Comparison of ENCODE assay signal across 24 cellular contexts in the genomic region with DNA sequence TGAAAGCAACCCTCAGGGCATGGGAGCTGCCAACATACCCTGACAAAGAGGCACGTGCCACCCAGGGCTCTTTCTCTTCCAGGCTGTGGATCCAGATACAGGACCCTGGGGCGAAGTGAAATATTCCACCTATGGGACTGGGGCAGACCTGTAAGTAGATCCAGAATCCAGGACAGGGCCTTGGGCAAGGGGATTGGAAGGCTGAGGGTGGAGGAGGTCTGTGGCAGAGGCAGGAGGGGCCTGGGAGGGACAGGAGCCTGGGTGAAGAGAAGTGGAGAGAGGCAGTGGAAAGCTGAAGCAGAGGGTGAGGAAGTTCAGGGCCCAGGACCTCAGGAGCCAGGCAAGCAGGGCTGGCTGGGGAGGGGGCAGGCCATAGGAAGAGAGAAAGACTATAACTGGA. TPM values are rescaled to one million over a fixed set of nuclear protein-coding genes. Genes with fewer than 3 reads are reported as not detected.
A peak's percentile ranks its signal among the peaks of the same experiment; 100 is the strongest.
DNase-seq lines count a peak whose midpoint lies in the region; ATAC-seq and TF ChIP-seq lines count a peak whose summit lies in the region.
"Had no signal": no experiment of that assay in that cellular context is flagged by ENCODE, and none has a peak within 500 bp of the region (broad histone marks: within the 10 kb centered on the region; RNA-seq: fewer than 3 reads in every experiment).

No MANE protein-coding gene starts in this region.

- H3K27me3 Mint-ChIP-seq in activated naive CD4-positive, alpha-beta T cell treated with anti-CD3 and anti-CD28 coated beads, Interleukin-2, amount 50 U/mL, for 24 hours: peaks cover 1% of the 10 kb centered on the region
- peaks cover 21% of the 10 kb centered on the region for H3K27me3 Mint-ChIP-seq in activated naive CD4-positive, alpha-beta T cell treated with anti-CD3 and anti-CD28 coated beads, Interleukin-2, amount 10 ng/mL, durations not matched to agents 7 days and 5 days
- H3K27me3 Mint-ChIP-seq in natural killer cell treated with Interleukin-12 subunit alpha and Interleukin-12 subunit beta and Interleukin-15 and Interleukin-18, amount 100 ng/mL, for 72 hours: peaks cover 0 to 4% of the 10 kb centered on the region in 2 donors
- no peaks in the 10 kb centered on the region for H3K27me3 Mint-ChIP-seq in natural killer cell (ENCODE audit: low read depth in 2 of 2)
- H3K27me3 Mint-ChIP-seq in neural crest cell (ENCODE audit: low read depth): no peaks in the 10 kb centered on the region

- H3K4ac ChIP-seq in neuronal stem cell (ENCODE audit: low read length): no peak overlapping the region

- TF ChIP-seq CTCF in natural killer cell (IDR thresholded peaks at IDR 0.05) (no peak), neural crest cell (conservative IDR thresholded peaks at IDR 0.05) (no peak)

- no peak overlapping the region for H3K23ac ChIP-seq in neuronal stem cell (ENCODE audit: low read depth, low read length, poor library complexity)

- no peaks in the 10 kb centered on the region for H3K9me3 Mint-ChIP-seq in activated naive CD4-positive, alpha-beta T cell treated with anti-CD3 and anti-CD28 coated beads, Interleukin-2, amount 50 U/mL, for 24 hours
- H3K9me3 Mint-ChIP-seq in activated naive CD4-positive, alpha-beta T cell treated with anti-CD3 and anti-CD28 coated beads, Interleukin-2, amount 10 ng/mL, durations not matched to agents 7 days and 5 days: no peaks in the 10 kb centered on the region
- H3K9me3 Mint-ChIP-seq in natural killer cell treated with Interleukin-12 subunit alpha and Interleukin-12 subunit beta and Interleukin-15 and Interleukin-18, amount 100 ng/mL, for 72 hours: no peaks in the 10 kb centered on the region
- H3K9me3 Mint-ChIP-seq in natural killer cell (no peaks in the 10 kb centered on the region), neural crest cell (peaks cover 2% of the 10 kb centered on the region)
- H3K9me3 Mint-ChIP-seq: CD4-positive, alpha-beta T cell; CD8-positive, alpha-beta memory T cell had no signal

- no peak overlapping the region for H2AK5ac ChIP-seq in neuronal stem cell (ENCODE audit: low read depth, low read length)

- no peak overlapping the region for H2BK12ac ChIP-seq in neuronal stem cell (ENCODE audit: low read length)

- no peak overlapping the region for H3K4me2 ChIP-seq in neuronal stem cell (ENCODE audit: insufficient read depth, low read length, poor library complexity, severe bottlenecking)
- H3K4me2 ChIP-seq: A549; BLaER1 treated with 17β-estradiol and CSF1 and Interleukin-3, amounts not matched to agents 10 nM and 100 nM had no signal

- no peak overlapping the region for H3K27ac ChIP-seq in neuronal stem cell (replicated peaks; ENCODE audit: low read length)
- H3K27ac ChIP-seq: A549; BLaER1 treated with 17β-estradiol and CSF1 and Interleukin-3, amounts not matched to agents 10 nM and 100 nM; GM23248 had no signal

- CTCF ChIA-PET in activated naive CD4-positive, alpha-beta T cell treated with anti-CD3 and anti-CD28 coated beads, Interleukin-2, amount 10 ng/mL, durations not matched to agents 7 days and 5 days (lab: Charles Lee): interaction anchor here (0.7 to 6.7 kb wide), 3 partner anchors 20 to 67 kb away, joined by 3 to 43 read pairs (median 3); no protein-coding TSS in a partner anchor

- no peak overlapping the region for H3K18ac ChIP-seq in neuronal stem cell (ENCODE audit: low read length)

- H3K36me3 ChIP-seq in neuronal stem cell (replicated peaks in 1 of 2; ENCODE audit: control insufficient read depth in 2 of 2, insufficient read depth in 2 of 2, low read length in 2 of 2): peaks cover 0 to 2% of the 10 kb centered on the region in 2 donors
- H3K36me3 ChIP-seq: BE2C; BLaER1 treated with 17β-estradiol and CSF1 and Interleukin-3, amounts not matched to agents 10 nM and 100 nM had no signal

- H3K4me1 ChIP-seq in neuronal stem cell (ENCODE audit: control insufficient read depth in 2 of 2, insufficient read depth in 1 of 2, low read depth in 1 of 2, low read length in 2 of 2): no peaks in the 10 kb centered on the region
- H3K4me1 ChIP-seq: A549; BE2C; BLaER1 treated with 17β-estradiol and CSF1 and Interleukin-3, amounts not matched to agents 10 nM and 100 nM had no signal

- no peak overlapping the region for H2BK15ac ChIP-seq in neuronal stem cell (ENCODE audit: low read length)

- no peaks in the 10 kb centered on the region for H3K4me1 Mint-ChIP-seq in activated naive CD4-positive, alpha-beta T cell treated with anti-CD3 and anti-CD28 coated beads, Interleukin-2, amount 50 U/mL, for 24 hours
- H3K4me1 Mint-ChIP-seq in activated naive CD4-positive, alpha-beta T cell treated with anti-CD3 and anti-CD28 coated beads, Interleukin-2, amount 10 ng/mL, durations not matched to agents 7 days and 5 days: no peaks in the 10 kb centered on the region
- H3K4me1 Mint-ChIP-seq in natural killer cell treated with Interleukin-12 subunit alpha and Interleukin-12 subunit beta and Interleukin-15 and Interleukin-18, amount 100 ng/mL, for 72 hours (ENCODE audit: low read depth in 2 of 2): peaks cover 5 to 6% of the 10 kb centered on the region in 2 donors
- H3K4me1 Mint-ChIP-seq in natural killer cell (peaks cover 0 to 7% of the 10 kb centered on the region in 2 donors), neural crest cell (no peaks in the 10 kb centered on the region)
- H3K4me1 Mint-ChIP-seq: CD14-positive monocyte had no signal

- H4K91ac ChIP-seq in neuronal stem cell (ENCODE audit: low read depth, low read length, poor library complexity): no peak overlapping the region

- H2BK5ac ChIP-seq in neuronal stem cell (ENCODE audit: low read length): no peak overlapping the region

- no peak overlapping the region for H2AFZ ChIP-seq in neuronal stem cell (ENCODE audit: low read length)
- H2AFZ ChIP-seq: GM23248 had no signal

- no peak overlapping the region for H3K4me3 ChIP-seq in neuronal stem cell (ENCODE audit: low read length in 2 of 2)
- H3K4me3 ChIP-seq: A549; BLaER1 treated with 17β-estradiol and CSF1 and Interleukin-3, amounts not matched to agents 10 nM and 100 nM; GM12878; GM23248 had no signal

- peak overlapping the region; percentile 76 for H3K27ac Mint-ChIP-seq in activated naive CD4-positive, alpha-beta T cell treated with anti-CD3 and anti-CD28 coated beads, Interleukin-2, amount 50 U/mL, for 24 hours
- H3K27ac Mint-ChIP-seq in activated naive CD4-positive, alpha-beta T cell treated with anti-CD3 and anti-CD28 coated beads, Interleukin-2, amount 10 ng/mL, durations not matched to agents 7 days and 5 days: no peak overlapping the region
- no peak overlapping the region for H3K27ac Mint-ChIP-seq in natural killer cell treated with Interleukin-12 subunit alpha and Interleukin-12 subunit beta and Interleukin-15 and Interleukin-18, amount 100 ng/mL, for 72 hours
- H3K27ac Mint-ChIP-seq in natural killer cell (no peak overlapping the region), neural crest cell (ENCODE audit: unreplicated experiment) (peak overlapping the region; percentile 47)
- H3K27ac Mint-ChIP-seq: CD4-positive, alpha-beta T cell had no signal

- H4K8ac ChIP-seq in neuronal stem cell (ENCODE audit: low read depth, low read length): no peak overlapping the region

- peaks cover 0 to 6% (median 0%) of the 10 kb centered on the region in 3 experiments for H3K27me3 ChIP-seq in neuronal stem cell (ENCODE audit: control insufficient read depth in 3 of 3, insufficient read depth in 3 of 3, low read depth in 1 of 3, low read length in 3 of 3)
- H3K27me3 ChIP-seq: BE2C; BLaER1 treated with 17β-estradiol and CSF1 and Interleukin-3, amounts not matched to agents 10 nM and 100 nM had no signal

- H3K36me3 Mint-ChIP-seq in activated naive CD4-positive, alpha-beta T cell treated with anti-CD3 and anti-CD28 coated beads, Interleukin-2, amount 50 U/mL, for 24 hours: no peaks in the 10 kb centered on the region
- H3K36me3 Mint-ChIP-seq in activated naive CD4-positive, alpha-beta T cell treated with anti-CD3 and anti-CD28 coated beads, Interleukin-2, amount 10 ng/mL, durations not matched to agents 7 days and 5 days: no peaks in the 10 kb centered on the region
- H3K36me3 Mint-ChIP-seq in natural killer cell treated with Interleukin-12 subunit alpha and Interleukin-12 subunit beta and Interleukin-15 and Interleukin-18, amount 100 ng/mL, for 72 hours: no peaks in the 10 kb centered on the region
- no peaks in the 10 kb centered on the region for H3K36me3 Mint-ChIP-seq in natural killer cell
- peaks cover 5% of the 10 kb centered on the region for H3K36me3 Mint-ChIP-seq in neural crest cell (ENCODE audit: low read depth)
- H3K36me3 Mint-ChIP-seq: CD14-positive monocyte; CD8-positive, alpha-beta memory T cell had no signal

- H3K14ac ChIP-seq in neuronal stem cell (ENCODE audit: low read length): no peak overlapping the region

- H3K9me3 ChIP-seq in neuronal stem cell (replicated peaks in 1 of 2; ENCODE audit: control insufficient read depth in 2 of 2, insufficient read depth in 1 of 2, low read depth in 1 of 2, low read length in 2 of 2): no peaks in the 10 kb centered on the region
- H3K9me3 ChIP-seq: A549; BE2C; BLaER1 treated with 17β-estradiol and CSF1 and Interleukin-3, amounts not matched to agents 10 nM and 100 nM had no signal

- no peak for DNase-seq in activated naive CD4-positive, alpha-beta T cell treated with anti-CD3 and anti-CD28 coated beads, Interleukin-2, amount 10 ng/mL, durations not matched to agents 7 days and 5 days
- DNase-seq in natural killer cell treated with Interleukin-12 subunit alpha and Interleukin-12 subunit beta and Interleukin-15 and Interleukin-18, amount 100 ng/mL, for 72 hours (ENCODE audit: low spot score): peak; percentile 34
- DNase-seq in natural killer cell (no peak), neural crest cell (ENCODE audit: low read depth, low spot score) (no peak), neuronal stem cell (ENCODE audit: low spot score) (no peak)
- DNase-seq: 8988T; ACHN; AML-193; BE2C; CD4-positive, alpha-beta T cell; CD8-positive, alpha-beta memory T cell; DMS 273 treated with DMSO at 0.1 percent for 48 hours; DMS79; EL; GDM1; GM23248; H7; HCEC 1CT had no signal

- no peak overlapping the region for H2BK120ac ChIP-seq in neuronal stem cell (ENCODE audit: low read depth, low read length)

- no peak overlapping the region for H3K9ac ChIP-seq in neuronal stem cell (ENCODE audit: low read depth, low read length, poor library complexity)
- H3K9ac ChIP-seq: BLaER1 treated with 17β-estradiol and CSF1 and Interleukin-3, amounts not matched to agents 10 nM and 100 nM; GM23248 had no signal

- intact Hi-C loops in natural killer cell (cut with micrococcal nuclease): no loop called here

- no peak for ATAC-seq in natural killer cell treated with Interleukin-12 subunit alpha and Interleukin-12 subunit beta and Interleukin-15 and Interleukin-18, amount 100 ng/mL, for 72 hours
- no peak for ATAC-seq in natural killer cell
- ATAC-seq: A549, GM12878 had no signal

- WGBS in neuronal stem cell (ENCODE audit: extremely low coverage in 2 of 2, insufficient read length in 2 of 2, insufficient replicate concordance in 1 of 2), 2 donors: no CpG with 5 or more reads among the region's 2 CpGs

- H3K4me3 Mint-ChIP-seq in activated naive CD4-positive, alpha-beta T cell treated with anti-CD3 and anti-CD28 coated beads, Interleukin-2, amount 50 U/mL, for 24 hours: no peak overlapping the region
- no peak overlapping the region for H3K4me3 Mint-ChIP-seq in activated naive CD4-positive, alpha-beta T cell treated with anti-CD3 and anti-CD28 coated beads, Interleukin-2, amount 10 ng/mL, durations not matched to agents 7 days and 5 days
- H3K4me3 Mint-ChIP-seq in natural killer cell treated with Interleukin-12 subunit alpha and Interleukin-12 subunit beta and Interleukin-15 and Interleukin-18, amount 100 ng/mL, for 72 hours: no peak overlapping the region
- H3K4me3 Mint-ChIP-seq in natural killer cell (no peak overlapping the region), neural crest cell (no peak overlapping the region)
- H3K4me3 Mint-ChIP-seq: CD4-positive, alpha-beta T cell had no signal

- H3K79me1 ChIP-seq in neuronal stem cell (ENCODE audit: low read depth, low read length): no peaks in the 10 kb centered on the region

RNA-seq across cellular contexts. Expression of a gene that starts 13.8 kb away (rescaled TPM):
- total RNA-seq in natural killer cell treated with Interleukin-12 subunit alpha and Interleukin-12 subunit beta and Interleukin-15 and Interleukin-18, amount 100 ng/mL, for 72 hours: not detected
- total RNA-seq in natural killer cell (not detected), neural crest cell (not detected in 2 replicates)
- not detected for polyA plus RNA-seq in neuronal stem cell (2013, experiment 1 of 2)
- polyA plus RNA-seq in neuronal stem cell (2013, experiment 2 of 2): not detected
- total RNA-seq: CD4-positive, alpha-beta T cell; CD8-positive, alpha-beta memory T cell; GM12878; GM23248; H1; H7 had no signal
- polyA plus RNA-seq: A549; CD14-positive monocyte; CD8-positive, alpha-beta memory T cell; GM12878; GM23248; H1 had no signal

RNA-seq across cellular contexts. Expression of a gene that starts 17.2 kb away (rescaled TPM):
- total RNA-seq in natural killer cell treated with Interleukin-12 subunit alpha and Interleukin-12 subunit beta and Interleukin-15 and Interleukin-18, amount 100 ng/mL, for 72 hours: 10 to 100 TPM in 1 of 2 donors, 1 to 10 TPM in 1; 3.3 to 10.2 TPM
- total RNA-seq in natural killer cell (1 to 10 TPM; 4.0 to 9.5 (median 6.5) TPM), neural crest cell (19.8 and 23.0 TPM in 2 replicates)
- 6.3 TPM for polyA plus RNA-seq in neuronal stem cell (2013, experiment 1 of 2)
- polyA plus RNA-seq in neuronal stem cell (2013, experiment 2 of 2): 6.5 TPM
- total RNA-seq: GM23248 had no signal
- polyA plus RNA-seq: CD14-positive monocyte, GM23248 had no signal

RNA-seq across cellular contexts. Expression of a gene that starts 29.8 kb away (rescaled TPM):
- not detected for total RNA-seq in natural killer cell treated with Interleukin-12 subunit alpha and Interleukin-12 subunit beta and Interleukin-15 and Interleukin-18, amount 100 ng/mL, for 72 hours
- total RNA-seq in natural killer cell: not detected
- total RNA-seq in neural crest cell: not detected in 2 replicates
- polyA plus RNA-seq in neuronal stem cell (2013, experiment 1 of 2): 0.01 TPM
- polyA plus RNA-seq in neuronal stem cell (2013, experiment 2 of 2): not detected
- total RNA-seq: CD4-positive, alpha-beta T cell; CD8-positive, alpha-beta memory T cell; GM12878; GM23248; H1; H7 had no signal
- polyA plus RNA-seq: A549; CD14-positive monocyte; CD8-positive, alpha-beta memory T cell; GM12878; GM23248 had no signal

RNA-seq across cellular contexts. Expression of a gene that starts 33.3 kb away (rescaled TPM):
- total RNA-seq in natural killer cell treated with Interleukin-12 subunit alpha and Interleukin-12 subunit beta and Interleukin-15 and Interleukin-18, amount 100 ng/mL, for 72 hours: not detected
- total RNA-seq in natural killer cell: not detected
- total RNA-seq in neural crest cell: 0.23 TPM in 1 of 2 replicates, not detected in the other
- 1.0 TPM for polyA plus RNA-seq in neuronal stem cell (2013, experiment 1 of 2)
- polyA plus RNA-seq in neuronal stem cell (2013, experiment 2 of 2): 1.3 TPM
- total RNA-seq: CD4-positive, alpha-beta T cell; CD8-positive, alpha-beta memory T cell; GM12878; GM23248; H1; H7 had no signal
- polyA plus RNA-seq: A549; CD14-positive monocyte; CD8-positive, alpha-beta memory T cell; GM12878; GM23248; H1 had no signal

RNA-seq across cellular contexts. Expression of a gene that starts 38.0 kb away (rescaled TPM):
- total RNA-seq in natural killer cell treated with Interleukin-12 subunit alpha and Interleukin-12 subunit beta and Interleukin-15 and Interleukin-18, amount 100 ng/mL, for 72 hours: not detected
- not detected for total RNA-seq in natural killer cell
- total RNA-seq in neural crest cell: not detected in 2 replicates
- polyA plus RNA-seq in neuronal stem cell (2013, experiment 1 of 2): not detected
- polyA plus RNA-seq in neuronal stem cell (2013, experiment 2 of 2): not detected
- total RNA-seq: CD4-positive, alpha-beta T cell; CD8-positive, alpha-beta memory T cell; GM23248; H1; H7 had no signal
- polyA plus RNA-seq: A549; CD14-positive monocyte; CD8-positive, alpha-beta memory T cell; GM23248; H1 had no signal

Comparison
In these comparisons a context has a peak if more than half of its experiments do, and no peak if none do; other contexts are left out.
1. H3K27ac Mint-ChIP-seq: peak in activated naive CD4-positive, alpha-beta T cell treated with anti-CD3 and anti-CD28 coated beads, Interleukin-2, amount 50 U/mL, for 24 hours (single experiment) and neural crest cell (single experiment); none in activated naive CD4-positive, alpha-beta T cell treated with anti-CD3 and anti-CD28 coated beads, Interleukin-2, amount 10 ng/mL, durations not matched to agents 7 days and 5 days (single experiment), natural killer cell treated with Interleukin-12 subunit alpha and Interleukin-12 subunit beta and Interleukin-15 and Interleukin-18, amount 100 ng/mL, for 72 hours (0 of 2) and natural killer cell (0 of 2).